ENCODE assay signal across 17 cellular contexts in genomic region chr16:57306676-57307341, GRCh38. TPM values are rescaled to one million over a fixed set of nuclear protein-coding genes. Genes with fewer than 3 reads are reported as not detected.
DNase-seq lines count a peak whose midpoint lies in the region; ATAC-seq, FAIRE-seq and TF ChIP-seq lines count a peak whose summit lies in the region.
"Had no signal": no experiment of that assay in that cellular context is flagged by ENCODE, and none has a peak within 500 bp of the region (broad histone marks: within the 10 kb centered on the region; RNA-seq: fewer than 3 reads in every experiment).

No MANE protein-coding gene starts in this region.

- peaks cover 8% of the 10 kb centered on the region for H3K27me3 Mint-ChIP-seq in activated T-cell treated with anti-CD3 and anti-CD28 coated beads, Interleukin-2, amount 50 U/mL, for 72 hours (ENCODE audit: low read depth)

- intact Hi-C loops in ascending aorta (cut with DNase I) = loop anchor here (10.0 kb wide), 1 partner anchor 372 kb away; the partner anchor contains the start of gene HERPUD1
- intact Hi-C loops in stomach (cut with DNase I; ENCODE audit: low total_unique reads) = loop anchor here (10.0 kb wide), 1 partner anchor 208 kb away; no protein-coding TSS in a partner anchor

- TF ChIP-seq CTCF in GM13977 (IDR thresholded peaks at IDR 0.05; ENCODE audit: extremely low read depth, insufficient read depth, missing control alignments) (no peak), ascending aorta (IDR thresholded peaks at IDR 0.05) (no peak), stomach (IDR thresholded peaks at IDR 0.05) (no peak)

- TF ChIP-seq POLR2A in stomach (IDR thresholded peaks at IDR 0.05) = no peak

- H3K36me3 ChIP-seq in ascending aorta (no peaks in the 10 kb centered on the region), stomach (no peaks in the 10 kb centered on the region), small intestine (ENCODE audit: control insufficient read depth in 2 of 2, insufficient read depth in 2 of 2, low read length in 2 of 2) (no peaks in the 10 kb centered on the region)

- in situ Hi-C loops in GM13977 (cut with MboI; ENCODE audit: low pct_unique_long_range_greater_than_20kb, low sequenced_read_pairs, unreplicated experiment) = loop anchor here (10.0 kb wide), 1 partner anchor 68 kb away; the partner anchor contains the start of gene CX3CL1

- WGBS in stomach, 5 donors = 68 to 80% (median 76%) methylated on average over 14 of the region's 14 CpGs
- WGBS in small intestine, 3 donors = 78 to 81% (median 79%) methylated on average over 14 of the region's 14 CpGs

- ATAC-seq in activated T-cell treated with anti-CD3 and anti-CD28 coated beads, Interleukin-2, amount 50 U/mL, for 72 hours (replicated peaks in 1 of 2) = no peak

- H3K36me3 Mint-ChIP-seq in activated T-cell treated with anti-CD3 and anti-CD28 coated beads, Interleukin-2, amount 50 U/mL, for 72 hours (ENCODE audit: insufficient read depth in 2 of 2) = no peaks in the 10 kb centered on the region

- FAIRE-seq in small intestine (lab: Jason Lieb, UNC) = no peak
- FAIRE-seq: GM19239 had no signal

- H3K9me3 Mint-ChIP-seq in activated T-cell treated with anti-CD3 and anti-CD28 coated beads, Interleukin-2, amount 50 U/mL, for 72 hours = no peaks in the 10 kb centered on the region

- H3K27ac ChIP-seq in ascending aorta (peak overlapping the region; percentile 94), stomach (no peak overlapping the region), small intestine (ENCODE audit: low read depth in 1 of 2, low read length in 1 of 2) (no peak overlapping the region)
- H3K27ac ChIP-seq: KMS-11 had no signal

- DNase-seq in GM13977 (ENCODE audit: low spot score) (peak; percentile 11), ascending aorta (ENCODE audit: low spot score in 2 of 2) (peak in 1 of 2 donors; percentile 54), mesenteric fat pad (ENCODE audit: low spot score) (peak; percentile 62), stomach (peak; percentile 17), small intestine (no peak), medulla oblongata (ENCODE audit: extremely low spot score) (no peak)
- no peak for DNase-seq in activated T-cell treated with anti-CD3 and anti-CD28 coated beads, Interleukin-2, amount 50 U/mL, for 72 hours
- DNase-seq: ACHN, H7, NCI-H1048, NCI-H146, NCI-H2081, NCI-H510A treated with DMSO at 0.1 percent for 48 hours, SHP77 had no signal

- H3K4me1 Mint-ChIP-seq in activated T-cell treated with anti-CD3 and anti-CD28 coated beads, Interleukin-2, amount 50 U/mL, for 72 hours (ENCODE audit: low read depth) = peaks cover 11% of the 10 kb centered on the region

- no peak overlapping the region for H3K4me3 Mint-ChIP-seq in activated T-cell treated with anti-CD3 and anti-CD28 coated beads, Interleukin-2, amount 50 U/mL, for 72 hours

- H3K4me1 ChIP-seq in ascending aorta (peaks cover 5 to 26% of the 10 kb centered on the region in 2 donors), stomach (peaks cover 14 to 28% (median 19%) of the 10 kb centered on the region in 4 donors), small intestine (ENCODE audit: control insufficient read depth in 2 of 2, insufficient read depth in 1 of 2, low read depth in 1 of 2, low read length in 1 of 2) (peaks cover 0 to 2% of the 10 kb centered on the region in 2 donors)

- no peak for TF ChIP-seq EP300 in stomach (IDR thresholded peaks at IDR 0.05)

- H3K4me3 ChIP-seq in ascending aorta = no peak overlapping the region
- no peak overlapping the region for H3K4me3 ChIP-seq in stomach
- H3K4me3 ChIP-seq in small intestine (ENCODE audit: low read depth in 1 of 2, low read length in 2 of 2) = no peak overlapping the region

- H3K9me3 ChIP-seq in ascending aorta = no peaks in the 10 kb centered on the region
- H3K9me3 ChIP-seq in stomach = no peaks in the 10 kb centered on the region
- no peaks in the 10 kb centered on the region for H3K9me3 ChIP-seq in small intestine (ENCODE audit: control insufficient read depth, low read depth)

- H3K27me3 ChIP-seq in ascending aorta = no peaks in the 10 kb centered on the region
- H3K27me3 ChIP-seq in stomach = no peaks in the 10 kb centered on the region
- no peaks in the 10 kb centered on the region for H3K27me3 ChIP-seq in small intestine (ENCODE audit: control insufficient read depth in 2 of 2, insufficient read depth in 2 of 2, low read length in 2 of 2)

- no peak overlapping the region for H3K27ac Mint-ChIP-seq in activated T-cell treated with anti-CD3 and anti-CD28 coated beads, Interleukin-2, amount 50 U/mL, for 72 hours

RNA-seq across cellular contexts. Expression of gene PLLP, which starts 22.3 kb away (rescaled TPM):
- total RNA-seq in ascending aorta (0.21 TPM), mesenteric fat pad (1.8 TPM), stomach (100 to 1,000 TPM in 2 of 5 donors, 10 to 100 TPM in 3; 27.4 to 190 (median 59.1) TPM)
- polyA plus RNA-seq in stomach (10 to 100 TPM; 39.0 to 46.6 (median 43.7) TPM), small intestine (100 to 1,000 TPM in 2 of 3 donors, 10 to 100 TPM in 1; 56.9 to 162 (median 135) TPM)
- total RNA-seq in activated T-cell treated with anti-CD3 and anti-CD28 coated beads, Interleukin-2, amount 50 U/mL, for 72 hours = under 1 TPM in 1 of 2 donors, not detected in 1; 0.48 TPM

RNA-seq across cellular contexts. Expression of gene CCL22, which starts 51.8 kb away (rescaled TPM):
- not detected for total RNA-seq in ascending aorta
- total RNA-seq in mesenteric fat pad = not detected
- total RNA-seq in stomach = under 1 TPM in 1 of 5 donors, not detected in 4; 0.37 TPM
- polyA plus RNA-seq in stomach = under 1 TPM; 0.12 to 0.45 (median 0.15) TPM
- polyA plus RNA-seq in small intestine = under 1 TPM in 1 of 3 donors, not detected in 2; 0.16 TPM
- total RNA-seq in activated T-cell treated with anti-CD3 and anti-CD28 coated beads, Interleukin-2, amount 50 U/mL, for 72 hours = 1 to 10 TPM; 4.6 to 8.0 TPM
- total RNA-seq: H7, M059J had no signal

Comparison
In these comparisons a context has a peak if more than half of its experiments do, and no peak if none do; other contexts are left out.
1. DNase-seq: peak in GM13977 (single experiment), mesenteric fat pad (single experiment) and stomach (single experiment); none in small intestine (single experiment), activated T-cell treated with anti-CD3 and anti-CD28 coated beads, Interleukin-2, amount 50 U/mL, for 72 hours (0 of 2) and medulla oblongata (single experiment).
2. H3K27ac ChIP-seq: peak in ascending aorta (2 of 2); none in stomach (0 of 5) and small intestine (0 of 2).
3. RNA of gene PLLP, which starts 22.3 kb away (total RNA-seq): 27.4 to 190 TPM in stomach; 1.8 TPM in mesenteric fat pad (single experiment), 0.48 TPM in activated T-cell treated with anti-CD3 and anti-CD28 coated beads, Interleukin-2, amount 50 U/mL, for 72 hours and 0.21 TPM in ascending aorta (single experiment); every median in the first group is over 10 times any median in the second.